In genomic region chr5:1069720-1070088, GRCh38 we compare ENCODE assay signal across 8 cellular contexts.
"Had no signal": no experiment of that assay in that cellular context is flagged by ENCODE, and none has a peak within 500 bp of the region (broad histone marks: within the 10 kb centered on the region; RNA-seq: fewer than 3 reads in every experiment).

No MANE protein-coding gene starts in this region.

- H3K4me2 ChIP-seq: GM23338 had no signal

- H2AFZ ChIP-seq: GM23338 had no signal

- H3K27me3 Mint-ChIP-seq: IgD-negative memory B cell had no signal

- FAIRE-seq: H1, H54, HepG2 had no signal

- H3K36me3 Mint-ChIP-seq: IgD-negative memory B cell had no signal

- H3K9me3 Mint-ChIP-seq: GM23338, H9, IgD-negative memory B cell had no signal

- ATAC-seq: HepG2 had no signal

- H3K4me3 Mint-ChIP-seq: GM23338, H9, IgD-negative memory B cell had no signal

- H3K27ac Mint-ChIP-seq: GM23338, IgD-negative memory B cell had no signal

- DNase-seq: H9, HCEC 1CT had no signal

- H3K4me3 ChIP-seq: GM23338 had no signal

- H3K27ac ChIP-seq: HL-60 had no signal

- H3K4me1 Mint-ChIP-seq: GM23338, IgD-negative memory B cell had no signal
